In the genomic region with DNA sequence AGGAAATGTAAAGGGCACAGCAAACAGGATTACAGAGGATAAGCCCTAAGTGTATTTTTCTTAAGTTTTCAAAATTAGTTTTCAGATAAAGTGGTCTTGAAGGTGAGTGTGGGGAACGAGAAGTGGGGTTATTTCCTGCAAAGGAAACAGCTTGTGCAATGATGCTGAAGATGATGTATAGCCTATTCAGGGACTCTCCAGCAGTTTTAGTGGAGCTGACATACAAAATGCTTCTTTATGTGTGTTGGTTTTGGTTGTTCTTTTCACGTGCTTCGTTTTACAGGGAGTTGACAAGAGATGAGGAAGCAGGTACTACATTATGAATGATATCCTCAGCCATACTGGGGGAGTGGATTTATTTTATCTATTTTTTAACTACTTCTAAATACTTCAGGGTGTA, we compare ENCODE assay signal across 28 cellular contexts.
"Had no signal": no experiment of that assay in that cellular context is flagged by ENCODE, and none has a peak within 500 bp of the region (broad histone marks: within the 10 kb centered on the region; RNA-seq: fewer than 3 reads in every experiment).

No MANE protein-coding gene starts in this region.

- H3K9ac ChIP-seq: SK-N-SH had no signal

- DNase-seq: activated CD4-positive, alpha-beta memory T cell treated with anti-CD3 and anti-CD28 coated beads for 36 hours; activated CD4-positive, alpha-beta T cell treated with anti-CD3 and anti-CD28 coated beads, Interleukin-2, amount 10 ng/mL, durations not matched to agents 7 days and 5 days; activated CD4-positive, CD25-positive, alpha-beta regulatory T cell; activated CD8-positive, alpha-beta memory T cell treated with anti-CD3 and anti-CD28 coated beads for 24 hours; activated gamma-delta T cell treated with Interleukin-2 at 50 U/mL for 16 hours; activated naive CD4-positive, alpha-beta T cell treated with anti-CD3 and anti-CD28 coated beads, Interleukin-2, amount 10 ng/mL, durations not matched to agents 7 days and 5 days; activated naive CD8-positive, alpha-beta T cell treated with anti-CD3 and anti-CD28 coated beads for 36 hours; activated T-cell treated with anti-CD3 and anti-CD28 coated beads, Interleukin-2, amount 50 U/mL, for 48 hours; anterior cingulate cortex; body of pancreas; MG63; MV-4-11; NCI-H1092 treated with DMSO at 0.1 percent for 48 hours; NCI-H1417 treated with DMSO at 0.1 percent for 48 hours; NCI-H1694 treated with DMSO at 0.1 percent for 48 hours; NCI-H2029 treated with DMSO at 0.1 percent for 48 hours; NCI-H345; NCI-H510A; NCI-H526 treated with DMSO at 0.1 percent for 48 hours; NCI-H82; Peyer's patch; Right ventricle myocardium superior; SJCRH30; SK-N-SH; T-helper 1 cell had no signal

- FAIRE-seq: bronchial epithelial cell had no signal

- H3K4me3 ChIP-seq: body of pancreas, MG63, Peyer's patch, SJCRH30 had no signal

- H3K27me3 ChIP-seq: body of pancreas, MG63, Peyer's patch, SJCRH30 had no signal

- H3K36me3 ChIP-seq: MG63, Peyer's patch had no signal

- H3K27ac ChIP-seq: body of pancreas, Peyer's patch, RWPE1, SJCRH30, VCaP had no signal

- H3K9me3 ChIP-seq: body of pancreas, MG63, Peyer's patch, SJCRH30, SK-N-SH had no signal

- H3K4me2 ChIP-seq: SK-N-SH had no signal

- H3K4me1 ChIP-seq: body of pancreas, Peyer's patch, SJCRH30 had no signal
